9 cellular contexts compared by ENCODE assay signal in genomic region chr22:19553201-19553600, GRCh38. TPM values are rescaled to one million over a fixed set of nuclear protein-coding genes. Genes with fewer than 3 reads are reported as not detected.
"Had no signal": no experiment of that assay in that cellular context is flagged by ENCODE, and none has a peak within 500 bp of the region (broad histone marks: within the 10 kb centered on the region; RNA-seq: fewer than 3 reads in every experiment).

No MANE protein-coding gene starts in this region.

- H3K27ac ChIP-seq: GM23248 had no signal

- ATAC-seq: GM23338, HCT116 had no signal

- FAIRE-seq: H54 had no signal

- DNase-seq: GM23248, GOT3, H7, HCEC 1CT, HFFc6 had no signal

- H3K9ac ChIP-seq: GM23248 had no signal

- H3K4me3 Mint-ChIP-seq: GM23338, HFFc6 had no signal

- H3K27ac Mint-ChIP-seq: GM23338, HFFc6 had no signal

- H3K4me3 ChIP-seq: GM23248, GM23338 had no signal

- H2AFZ ChIP-seq: GM23248, GM23338 had no signal

- H3K4me2 ChIP-seq: GM23338 had no signal

RNA-seq across cellular contexts. Expression of gene CLDN5, which starts 29.0 kb away (rescaled TPM):
- total RNA-seq: GM23248, H4 had no signal
- polyA plus RNA-seq: GM23248 had no signal
